In genomic region chr10:21523557-21524008, GRCh38 we compare ENCODE assay signal across 1 cellular context.
TF ChIP-seq lines count a peak whose summit lies in the region.

No MANE protein-coding gene starts in this region.

TF ChIP-seq in HEK293, 187 proteins besides CTCF, POLR2A, EP300 and RAD21 (continued from another document):
- TF ChIP-seq ZNF416 (tag by site-specific recombination; IDR thresholded peaks at IDR 0.05) (no peak), PRDM6 (tag by site-specific recombination; IDR thresholded peaks at IDR 0.05) (no peak), ZNF777 (tag by site-specific recombination; IDR thresholded peaks at IDR 0.05; ENCODE audit: borderline replicate concordance) (no peak), ZSCAN4 (tag by site-specific recombination; IDR thresholded peaks at IDR 0.05) (no peak), KLF17 (tag by site-specific recombination; IDR thresholded peaks at IDR 0.05) (no peak)
